ENCODE assay signal across 8 cellular contexts in genomic region chr2:230924470-230925341, GRCh38. TPM values are rescaled to one million over a fixed set of nuclear protein-coding genes. Genes with fewer than 3 reads are reported as not detected.
DNase-seq lines count a peak whose midpoint lies in the region; ATAC-seq and TF ChIP-seq lines count a peak whose summit lies in the region.

Gene GPR55, minus strand, starts transcription at chr2:230925242. Its CDS starts 14,280 bp downstream, at chr2:230910962.

- DNase-seq in HFFc6 (no peak), NOMO-1 treated with dmso at 0.1 percent for 144 hours (lab: John Stamatoyannopoulos, UW; ENCODE audit: unreplicated experiment) (peak; percentile 10), mucosa of descending colon (peak in 2 of 3 donors; percentile 56 to 60), NCI-H524 treated with DMSO at 0.1 percent for 48 hours (lab: John Stamatoyannopoulos, UW) (no peak), NCI-H1417 (lab: John Stamatoyannopoulos, UW) (no peak), mucosa of gallbladder (ENCODE audit: low spot score) (no peak)
- peak; percentile 39 for DNase-seq in activated effector memory CD4-positive, alpha-beta T cell treated with Interleukin-2 at 50 U/mL for 16 hours

- H3K27me3 Mint-ChIP-seq in HFFc6 (ENCODE audit: insufficient read depth), result peaks cover 61% of the 10 kb centered on the region

- TF ChIP-seq CTCF in HFFc6 (IDR thresholded peaks at IDR 0.05) (0 out of 2 replicates have a peak, but pooled peaks have one; percentile 21), mucosa of descending colon (IDR thresholded peaks at IDR 0.05) (no peak)

- H3K4me3 ChIP-seq in mucosa of descending colon, result no peak within 1 kb of the TSS

- ATAC-seq in GM18511 (IDR thresholded peaks at IDR 0.05; ENCODE audit: unreplicated experiment) (peak; percentile 55), mucosa of descending colon (peak; percentile 66)

- no peaks in the 10 kb centered on the region for H3K36me3 ChIP-seq in mucosa of descending colon (ENCODE audit: low read depth)

- intact Hi-C loops in mucosa of descending colon (cut with DNase I, micrococcal nuclease), result loop anchor here in 1 of 2 donors (10.0 kb wide), 1 partner anchor 60 kb away; no protein-coding TSS in a partner anchor

- no peaks in the 10 kb centered on the region for H3K4me1 ChIP-seq in mucosa of descending colon (ENCODE audit: low read depth)

- no peaks in the 10 kb centered on the region for H3K9me3 ChIP-seq in mucosa of descending colon

- peaks cover 6% of the 10 kb centered on the region; the same call in 1 of the 2 replicates for H3K4me1 Mint-ChIP-seq in HFFc6 (ENCODE audit: low read depth)

- H3K4me3 Mint-ChIP-seq in HFFc6, result no peak within 1 kb of the TSS

- H3K9me3 Mint-ChIP-seq in HFFc6, result no peaks in the 10 kb centered on the region

- no peak within 1 kb of the TSS for H3K27ac Mint-ChIP-seq in HFFc6

- H3K36me3 Mint-ChIP-seq in HFFc6 (ENCODE audit: low read depth), result no peaks in the 10 kb centered on the region

RNA-seq across cellular contexts. Expression of gene GPR55, which starts in this region (rescaled TPM):
- total RNA-seq in HFFc6 (2021; fragmentation: NEBNext Ultra II Directional; extraction: Animal tissue kit (Norgen Biotek cat#: 25700)), result not detected
- 1 to 10 TPM in 2 of 3 donors, under 1 TPM in 1; 0.99 to 1.1 (median 1.1) TPM for total RNA-seq in mucosa of descending colon
- 0.37 TPM for total RNA-seq in mucosa of gallbladder

Comparison
In these comparisons a context has a peak if more than half of its experiments do, and no peak if none do; other contexts are left out.
1. DNase-seq: peak in NOMO-1 treated with dmso at 0.1 percent for 144 hours (single experiment), activated effector memory CD4-positive, alpha-beta T cell treated with Interleukin-2 at 50 U/mL for 16 hours (single experiment) and mucosa of descending colon (2 of 3); none in HFFc6 (single experiment), NCI-H524 treated with DMSO at 0.1 percent for 48 hours (single experiment), NCI-H1417 (0 of 3) and mucosa of gallbladder (single experiment).